7 cellular contexts compared by ENCODE assay signal in the genomic region with DNA sequence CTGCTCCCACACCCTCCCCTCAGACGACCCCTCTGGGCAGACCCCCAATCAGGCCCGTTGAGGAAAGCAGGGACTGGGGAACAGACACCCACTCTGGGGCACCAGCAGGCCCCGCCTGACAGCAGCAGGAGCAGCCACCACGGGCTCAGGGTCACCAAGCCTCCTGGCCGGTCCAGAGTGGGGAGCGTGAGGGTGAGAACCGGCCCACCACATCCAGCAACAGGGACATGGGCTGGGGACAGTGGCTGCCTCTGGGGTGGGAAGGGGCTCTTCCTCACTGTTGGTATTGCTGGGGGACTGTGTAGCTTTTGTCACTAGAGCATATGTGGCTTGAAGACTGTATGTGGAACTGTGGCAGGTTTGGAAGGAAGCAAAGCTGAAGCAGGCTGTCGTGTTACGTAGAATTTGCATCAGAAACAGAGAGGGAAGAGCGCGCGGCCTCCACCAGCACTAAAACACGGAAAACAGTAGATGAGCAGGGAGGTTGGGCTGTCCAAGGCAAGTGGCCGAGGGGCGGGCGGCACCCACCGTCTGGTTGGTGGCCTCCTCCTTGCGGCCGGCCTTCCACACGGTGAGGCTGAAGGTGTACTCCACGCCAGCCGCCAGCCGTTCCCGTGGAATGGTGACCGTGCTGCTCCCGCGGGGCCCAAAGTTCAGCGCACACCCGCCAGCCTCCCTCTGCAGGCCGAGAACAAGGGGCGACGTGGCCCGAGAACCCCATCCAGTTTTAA. TPM values are rescaled to one million over a fixed set of nuclear protein-coding genes. Genes with fewer than 3 reads are reported as not detected.
DNase-seq lines count a peak whose midpoint lies in the region; ATAC-seq, FAIRE-seq and TF ChIP-seq lines count a peak whose summit lies in the region.
"Not testable (repeated sequence)": the region's sequence is repeated elsewhere in the genome, so short reads cannot be mapped to it uniquely, and the experiment has no call there.

No MANE protein-coding gene starts in this region.

- H3K36me3 ChIP-seq in IMR-90 (ENCODE audit: control insufficient read depth, insufficient read depth, low read length), result not testable (repeated sequence)
- peaks cover 5 to 47% (median 26%) of the 10 kb centered on the region in 3 donors for H3K36me3 ChIP-seq in tibial artery

- H3K79me1 ChIP-seq in IMR-90 (ENCODE audit: low read depth in 1 of 2, low read length in 2 of 2), result not testable (repeated sequence)

- CTCF ChIA-PET in A549 (lab: Yijun Ruan, JAX); IMR-90 (lab: Yijun Ruan, JAX): not testable (repeated sequence)

- not testable (repeated sequence) for H2BK15ac ChIP-seq in IMR-90 (ENCODE audit: low read depth, low read length)

- ATAC-seq in A549 (peak; percentile 53 to 83), IMR-90 (ENCODE audit: low read depth) (peak; percentile 53), esophagus mucosa (peak; percentile 47)

- H3K27ac Mint-ChIP-seq in osteocyte (ENCODE audit: unreplicated experiment), result not testable (repeated sequence)

- POLR2A ChIA-PET in A549 (lab: Yijun Ruan, JAX); IMR-90 (lab: Charles Lee; ENCODE audit: unreplicated experiment): not testable (repeated sequence)

- not testable (repeated sequence) for H3K56ac ChIP-seq in IMR-90 (ENCODE audit: extremely low read depth, insufficient read depth, low read length)

- in situ Hi-C loops in IMR-90 (cut with MboI; ENCODE audit: low sequenced_read_pairs), result not testable (repeated sequence)

- not testable (repeated sequence) for H3K4me1 ChIP-seq in A549; IMR-90 (ENCODE audit: control insufficient read depth, insufficient read depth, low read length)
- peaks cover 0 to 11% (median 2%) of the 10 kb centered on the region in 4 donors for H3K4me1 ChIP-seq in tibial artery

- TF ChIP-seq CTCF in A549 (IDR thresholded peaks at IDR 0.05); IMR-90 (conservative IDR thresholded peaks at IDR 0.05; ENCODE audit: low read depth, low read length); osteocyte (IDR thresholded peaks at IDR 0.05); tibial artery (IDR thresholded peaks at IDR 0.05): not testable (repeated sequence)

- not testable (repeated sequence) for H3K9me3 ChIP-seq in A549; IMR-90 (ENCODE audit: control insufficient read depth, insufficient read depth, low read length); tibial artery

- not testable (repeated sequence) for H2BK20ac ChIP-seq in IMR-90 (ENCODE audit: low read depth, low read length)

- not testable (repeated sequence) for H4K8ac ChIP-seq in IMR-90 (ENCODE audit: low read depth in 2 of 2, low read length in 2 of 2)

- not testable (repeated sequence) for TF ChIP-seq RAD21 in A549 (conservative IDR thresholded peaks at IDR 0.05 in 1 of 2, IDR thresholded peaks at IDR 0.05 in 1 of 2); IMR-90 (IDR thresholded peaks at IDR 0.05; ENCODE audit: low read length)

- not testable (repeated sequence) for H3K4ac ChIP-seq in IMR-90 (ENCODE audit: low read depth, low read length)

- not testable (repeated sequence) for H3K18ac ChIP-seq in IMR-90 (ENCODE audit: low read depth, low read length)

- H3K23ac ChIP-seq in IMR-90 (ENCODE audit: low read depth, low read length), result not testable (repeated sequence)

- not testable (repeated sequence) for H3K9me1 ChIP-seq in IMR-90 (ENCODE audit: insufficient read depth, low read length)

- intact Hi-C loops in IMR-90 (cut with micrococcal nuclease); tibial artery (cut with DNase I; ENCODE audit: low total_unique reads): not testable (repeated sequence)

- not testable (repeated sequence) for H3K9me3 Mint-ChIP-seq in osteocyte (ENCODE audit: unreplicated experiment)

- not testable (repeated sequence) for H3K4me1 Mint-ChIP-seq in osteocyte (ENCODE audit: unreplicated experiment)

- H3K27me3 Mint-ChIP-seq in osteocyte (ENCODE audit: unreplicated experiment), result not testable (repeated sequence)

- peak overlapping the region; percentile 69; the same call in 1 of the 2 replicates for H4K5ac ChIP-seq in IMR-90 (ENCODE audit: low read depth, low read length)

- not testable (repeated sequence) for H3K14ac ChIP-seq in IMR-90 (replicated peaks; ENCODE audit: low read depth, low read length)

- BruUV-seq in IMR-90 (replicated peaks; lab: Mats Ljungman, UMichigan), result not testable (repeated sequence)

- not testable (repeated sequence) for DNase-seq in A549 (ENCODE audit: low read depth in 1 of 2, low spot score in 1 of 2); IMR-90
- DNase-seq in islet precursor cell (peak; percentile 6), mesenteric fat pad (ENCODE audit: low spot score) (peak; percentile 18), osteocyte (ENCODE audit: extremely low spot score, unreplicated experiment) (peak; percentile 36), tibial artery (peak; percentile 2 to 43)

- FAIRE-seq in A549 (lab: Jason Lieb, UNC), result not testable (repeated sequence)

- H4K91ac ChIP-seq in IMR-90 (ENCODE audit: insufficient read depth, low read depth, low read length), result not testable (repeated sequence)

- H2BK5ac ChIP-seq in IMR-90 (ENCODE audit: low read depth, low read length, poor library complexity, severe bottlenecking), result not testable (repeated sequence)

- TF ChIP-seq POLR2A in A549 (IDR thresholded peaks at IDR 0.05; ENCODE audit: low read length); IMR-90 (IDR thresholded peaks at IDR 0.05; ENCODE audit: low read depth, low read length): not testable (repeated sequence)

- not testable (repeated sequence) for H3K27me3 ChIP-seq in IMR-90 (ENCODE audit: control insufficient read depth, insufficient read depth, low read length); tibial artery

- H2AK9ac ChIP-seq in IMR-90 (replicated peaks; ENCODE audit: low read depth, low read length, poor library complexity), result not testable (repeated sequence)

- H3K4me3 ChIP-seq in A549; IMR-90 (ENCODE audit: insufficient read depth, low read depth, low read length); tibial artery: not testable (repeated sequence)

- H3K36me3 Mint-ChIP-seq in osteocyte (ENCODE audit: unreplicated experiment), result not testable (repeated sequence)

- H4K20me1 ChIP-seq in IMR-90 (ENCODE audit: insufficient read depth, low read length), result not testable (repeated sequence)

- H2AK5ac ChIP-seq in IMR-90 (ENCODE audit: low read depth, low read length), result not testable (repeated sequence)

- WGBS in A549 (ENCODE audit: missing lambda C conversion rate), result 91% methylated on average over 10 of the region's 33 CpGs
- no CpG with 5 or more reads among the region's 33 CpGs for WGBS in IMR-90 (ENCODE audit: extremely low coverage in 2 of 2, insufficient read length in 1 of 2), 2 experiments

- not testable (repeated sequence) for H3K9ac ChIP-seq in IMR-90 (ENCODE audit: low read depth, low read length)

- not testable (repeated sequence) for H3K4me2 ChIP-seq in A549; IMR-90 (ENCODE audit: low read depth, low read length)

- H2AFZ ChIP-seq in IMR-90 (replicated peaks; ENCODE audit: low read length, poor library complexity), result not testable (repeated sequence)

- not testable (repeated sequence) for TF ChIP-seq EP300 in A549 (IDR thresholded peaks at IDR 0.05)

- H2BK120ac ChIP-seq in IMR-90 (ENCODE audit: low read depth, low read length), result 0 out of 2 replicates have a peak overlapping the region, but pooled peaks have one; percentile 8

- not testable (repeated sequence) for H3K4me3 Mint-ChIP-seq in osteocyte (ENCODE audit: unreplicated experiment)

- dilution Hi-C loops in IMR-90 (cut with HindIII; ENCODE audit: low sequenced_read_pairs, unreplicated experiment), result not testable (repeated sequence)

- H3K27ac ChIP-seq in A549; IMR-90 (ENCODE audit: insufficient read depth, low read length); tibial artery: not testable (repeated sequence)

RNA-seq across cellular contexts. Expression of a gene that starts 40.8 kb away (rescaled TPM):
- polyA plus RNA-seq in A549 (2011; rRNA removed) (95.7 and 101 TPM in 2 replicates), A549 (2017; fragmentation: RNase III; extraction: RNeasy Plus Mini Kit Qiagen cat#74134 plus additional on column Dnase treatment) (34.0 to 38.6 TPM (median 35.5 TPM) in 3 replicates), IMR-90 (2012; rRNA removed) (17.6 and 22.1 TPM in 2 replicates)
- 18.3 and 19.9 TPM in 2 replicates for polyA plus RNA-seq in A549 (2012; cell fraction: cytosol; rRNA removed)
- polyA plus RNA-seq in A549 (2012; cell fraction: nucleus; rRNA removed), result 16.3 and 27.7 TPM in 2 replicates
- polyA minus RNA-seq in A549 (2011; rRNA and poly(A)+ RNA removed), result 45.5 and 57.9 TPM in 2 replicates
- total RNA-seq in IMR-90 (2012; rRNA removed) (47.7 and 58.3 TPM in 2 replicates), esophagus mucosa (16.5 TPM), mesenteric fat pad (44.9 TPM), osteocyte (23.8 and 24.2 TPM in 2 replicates)
- polyA plus RNA-seq in IMR-90 (2012; cell fraction: cytosol; rRNA removed), result 4.0 and 7.1 TPM in 2 replicates
- 4.7 and 25.4 TPM in 2 replicates for polyA plus RNA-seq in IMR-90 (2012; cell fraction: nucleus; rRNA removed; ENCODE audit: low replicate concordance)
